In genomic region chr16:81571592-81572230, GRCh38 we compare ENCODE assay signal across 28 cellular contexts.
A peak's percentile ranks its signal among the peaks of the same experiment; 100 is the strongest.
DNase-seq lines count a peak whose midpoint lies in the region; FAIRE-seq and TF ChIP-seq lines count a peak whose summit lies in the region.
"Had no signal": no experiment of that assay in that cellular context is flagged by ENCODE, and none has a peak within 500 bp of the region (broad histone marks: within the 10 kb centered on the region; RNA-seq: fewer than 3 reads in every experiment).

No MANE protein-coding gene starts in this region.

- H3K14ac ChIP-seq in H1 (ENCODE audit: insufficient read length) (no peak overlapping the region), neuronal stem cell (ENCODE audit: low read length) (no peak overlapping the region)

- intact Hi-C loops in CD14-positive monocyte (cut with micrococcal nuclease): no loop called here

- H3K4me1 ChIP-seq in H1 (replicated peaks in 1 of 4; ENCODE audit: control insufficient read depth in 3 of 4, insufficient read depth in 4 of 4, low read length in 3 of 4): peaks cover 0 to 11% (median 4%) of the 10 kb centered on the region in 4 experiments; a peak in 5 of 7 replicates
- peaks cover 0 to 6% of the 10 kb centered on the region in 2 donors for H3K4me1 ChIP-seq in neuronal stem cell (ENCODE audit: control insufficient read depth in 2 of 2, insufficient read depth in 1 of 2, low read depth in 1 of 2, low read length in 2 of 2)

- H2AK5ac ChIP-seq in H1 (ENCODE audit: low read depth, low read length) (no peak overlapping the region; the same call in 1 of the 2 replicates), neuronal stem cell (ENCODE audit: low read depth, low read length) (peak overlapping the region; percentile 21)

- peak overlapping the region in 4 of 7 donors; percentile 6 to 76 (median 20) for H3K27ac Mint-ChIP-seq in CD14-positive monocyte
- H3K27ac Mint-ChIP-seq: CD4-positive, alpha-beta T cell had no signal

- CTCF ChIA-PET in RWPE1 (lab: Yijun Ruan, JAX) (no interaction called here), H1 (lab: Charles Lee; ENCODE audit: partially characterized antibody) (no interaction called here)

- H2AFZ ChIP-seq in H1 (ENCODE audit: low read length): no peak overlapping the region
- no peak overlapping the region for H2AFZ ChIP-seq in neuronal stem cell (ENCODE audit: low read length)

- H3K56ac ChIP-seq in H1 (replicated peaks; ENCODE audit: insufficient read length, low read depth, low read length): no peak overlapping the region

- no peak for TF ChIP-seq EP300 in H1 (IDR thresholded peaks at IDR 0.05; ENCODE audit: borderline replicate concordance in 1 of 2, low read depth in 2 of 2, low read length in 2 of 2)

- H3K9ac ChIP-seq in H1 (replicated peaks in 1 of 4; ENCODE audit: extremely low read depth in 1 of 4, low read depth in 3 of 4, low read length in 3 of 4) (no peak overlapping the region), neuronal stem cell (ENCODE audit: low read depth, low read length, poor library complexity) (peak overlapping the region; percentile 52)
- H3K9ac ChIP-seq: BLaER1 had no signal

- no peaks in the 10 kb centered on the region for H3K27me3 Mint-ChIP-seq in CD14-positive monocyte (ENCODE audit: low read depth in 3 of 3)
- H3K27me3 Mint-ChIP-seq: CD4-positive, alpha-beta T cell had no signal

- no peak overlapping the region for H2BK15ac ChIP-seq in H1 (ENCODE audit: low read length)
- H2BK15ac ChIP-seq in neuronal stem cell (ENCODE audit: low read length): no peak overlapping the region

- H4K91ac ChIP-seq in H1 (replicated peaks; ENCODE audit: insufficient read length, low read length) (no peak overlapping the region), neuronal stem cell (ENCODE audit: low read depth, low read length, poor library complexity) (no peak overlapping the region)

- no peak overlapping the region for H2BK20ac ChIP-seq in H1 (ENCODE audit: low read length)

- H3K4ac ChIP-seq in H1 (replicated peaks; ENCODE audit: insufficient read length, low read depth, low read length) (no peak overlapping the region), neuronal stem cell (ENCODE audit: low read length) (no peak overlapping the region)

- H3K9me3 Mint-ChIP-seq in CD14-positive monocyte: no peaks in the 10 kb centered on the region
- H3K9me3 Mint-ChIP-seq: CD4-positive, alpha-beta T cell had no signal

- no peak overlapping the region for H3K4me3 ChIP-seq in H1 (ENCODE audit: extremely low read depth in 1 of 4, insufficient read depth in 2 of 4, low read depth in 3 of 4, low read length in 4 of 4)
- no peak overlapping the region for H3K4me3 ChIP-seq in neuronal stem cell (ENCODE audit: low read length in 2 of 2)
- H3K4me3 ChIP-seq: BLaER1, GM12878, SJSA1 had no signal

- H4K5ac ChIP-seq in H1 (ENCODE audit: insufficient read length, low read depth, low read length): no peak overlapping the region

- H3K9me3 ChIP-seq in H1 (ENCODE audit: insufficient read depth in 2 of 2, low read depth in 1 of 2, low read length in 1 of 2) (no peaks in the 10 kb centered on the region), neuronal stem cell (replicated peaks in 1 of 2; ENCODE audit: control insufficient read depth in 2 of 2, insufficient read depth in 1 of 2, low read depth in 1 of 2, low read length in 2 of 2) (peaks cover 0 to 2% of the 10 kb centered on the region in 2 donors)
- H3K9me3 ChIP-seq: BLaER1, SJSA1 had no signal

- DNase-seq in CD14-positive monocyte (ENCODE audit: low spot score) (no peak), RWPE1 (ENCODE audit: low spot score) (no peak), H1 (ENCODE audit: low read depth in 1 of 2, low spot score in 2 of 2) (no peak), neuronal stem cell (ENCODE audit: low spot score) (no peak), medulla oblongata (ENCODE audit: extremely low spot score) (no peak), NCI-H69 (lab: John Stamatoyannopoulos, UW) (no peak), NCI-H524 (lab: John Stamatoyannopoulos, UW) (no peak)
- DNase-seq: CD4-positive, alpha-beta T cell; COR-L47; DMS 273 treated with DMSO at 0.1 percent for 48 hours; DMS79; EL; GDM1; KBM-7; MV-4-11; NCI-H1105; NCI-H1436 treated with DMSO at 0.1 percent for 48 hours; NCI-H187 treated with DMSO at 0.1 percent for 48 hours; NCI-H2171 treated with DMSO at 0.1 percent for 48 hours; NCI-H345; NCI-H510A treated with DMSO at 0.1 percent for 48 hours; NCI-H82; NK-92 treated with Interleukin-12 subunit alpha and Interleukin-12 subunit beta, amount 100 ng/mL, for 24 hours; PC-3; Right ventricle myocardium superior had no signal

- H3K36me3 ChIP-seq in H1 (ENCODE audit: control insufficient read depth in 2 of 4, insufficient read depth in 4 of 4, low read length in 3 of 4) (no peaks in the 10 kb centered on the region), neuronal stem cell (replicated peaks in 1 of 2; ENCODE audit: control insufficient read depth in 2 of 2, insufficient read depth in 2 of 2, low read length in 2 of 2) (peaks cover 0 to 2% of the 10 kb centered on the region in 2 donors)
- H3K36me3 ChIP-seq: SJSA1 had no signal

- TF ChIP-seq CTCF in CD14-positive monocyte (IDR thresholded peaks at IDR 0.05) (no peak), RWPE1 (conservative IDR thresholded peaks at IDR 0.05; ENCODE audit: low read depth) (no peak), H1 (IDR thresholded peaks at IDR 0.05; ENCODE audit: control extremely low read depth in 1 of 3, insufficient read depth in 1 of 3, low read depth in 1 of 3, low read length in 3 of 3) (no peak)

- peak overlapping the region; percentile 1; the same call in 1 of the 2 replicates for H4K8ac ChIP-seq in H1 (ENCODE audit: extremely low read depth, insufficient read depth, low read length)
- H4K8ac ChIP-seq in neuronal stem cell (ENCODE audit: low read depth, low read length): no peak overlapping the region

- peak overlapping the region; percentile 36; the same call in 1 of the 2 replicates for H2BK5ac ChIP-seq in H1 (ENCODE audit: low read depth, low read length)
- no peak overlapping the region for H2BK5ac ChIP-seq in neuronal stem cell (ENCODE audit: low read length)

- H2BK120ac ChIP-seq in H1 (replicated peaks; ENCODE audit: low read depth, low read length) (no peak overlapping the region), neuronal stem cell (ENCODE audit: low read depth, low read length) (no peak overlapping the region)

- H3K79me2 ChIP-seq in H1 (ENCODE audit: control insufficient read depth in 1 of 2, insufficient read depth in 2 of 2, low read length in 2 of 2): peaks cover 0 to 68% of the 10 kb centered on the region in 2 experiments; a peak in 2 of 4 replicates

- peaks cover 8 to 40% of the 10 kb centered on the region in 2 experiments for H4K20me1 ChIP-seq in H1 (replicated peaks in 1 of 2; ENCODE audit: control insufficient read depth in 1 of 2, insufficient read depth in 2 of 2, low read length in 2 of 2)

- H3K4me2 ChIP-seq in H1 (ENCODE audit: insufficient read depth in 1 of 2, low read depth in 2 of 2, low read length in 2 of 2): no peak overlapping the region
- H3K4me2 ChIP-seq in neuronal stem cell (ENCODE audit: insufficient read depth, low read length, poor library complexity, severe bottlenecking): no peak overlapping the region
- H3K4me2 ChIP-seq: BLaER1 had no signal

- H3K79me1 ChIP-seq in H1 (ENCODE audit: low read depth, low read length) (peaks cover 33% of the 10 kb centered on the region), neuronal stem cell (ENCODE audit: low read depth, low read length) (peaks cover 5% of the 10 kb centered on the region)

- no peaks in the 10 kb centered on the region for H3K27me3 ChIP-seq in H1 (replicated peaks in 1 of 4; ENCODE audit: control insufficient read depth in 3 of 4, extremely low read depth in 1 of 4, insufficient read depth in 3 of 4, low read length in 3 of 4)
- no peaks in the 10 kb centered on the region for H3K27me3 ChIP-seq in neuronal stem cell (ENCODE audit: control insufficient read depth in 3 of 3, insufficient read depth in 3 of 3, low read depth in 1 of 3, low read length in 3 of 3)
- H3K27me3 ChIP-seq: BLaER1, SJSA1 had no signal

- H3K18ac ChIP-seq in H1 (ENCODE audit: extremely low read depth, low read length): no peak overlapping the region; the same call in 1 of the 2 replicates
- H3K18ac ChIP-seq in neuronal stem cell (ENCODE audit: low read length): peak overlapping the region; percentile 90

- no peak overlapping the region for H2BK12ac ChIP-seq in H1 (ENCODE audit: low read depth, low read length)
- H2BK12ac ChIP-seq in neuronal stem cell (ENCODE audit: low read length): no peak overlapping the region

- H3K23ac ChIP-seq in H1 (ENCODE audit: insufficient read length): no peak overlapping the region
- peak overlapping the region; percentile 49 for H3K23ac ChIP-seq in neuronal stem cell (ENCODE audit: low read depth, low read length, poor library complexity)

- H3K36me3 Mint-ChIP-seq in CD14-positive monocyte: peaks cover 15 to 39% of the 10 kb centered on the region in 2 donors

- TF ChIP-seq POLR2A in H1 (IDR thresholded peaks at IDR 0.05; ENCODE audit: control extremely low read depth in 1 of 2, low read depth in 2 of 2, low read length in 2 of 2): no peak

- no peak for FAIRE-seq in H1 (lab: Jason Lieb, UNC)
- FAIRE-seq: GM12878 had no signal

- WGBS in H1 (ENCODE audit: extremely low coverage in 1 of 2, insufficient coverage in 1 of 2, insufficient read length in 1 of 2, insufficient replicate concordance in 2 of 2, low coverage in 1 of 2, low lambda C conversion rate in 2 of 2, missing lambda C conversion rate in 1 of 2), 2 experiments: 94% methylated on average over 19 of the region's 19 CpGs; no CpG with 5 or more reads in 1 of the 2 experiments
- no CpG with 5 or more reads among the region's 19 CpGs for WGBS in neuronal stem cell (ENCODE audit: extremely low coverage in 2 of 2, insufficient read length in 2 of 2, insufficient replicate concordance in 1 of 2), 2 donors

- peaks cover 3% of the 10 kb centered on the region for H3K4me1 Mint-ChIP-seq in CD14-positive monocyte

- POLR2A ChIA-PET in RWPE1 (lab: Yijun Ruan, JAX; ENCODE audit: low non-redundant PET) (no interaction called here), H1 (lab: Charles Lee; ENCODE audit: partially characterized antibody) (no interaction called here)

- no peak overlapping the region for H3K4me3 Mint-ChIP-seq in CD14-positive monocyte
- H3K4me3 Mint-ChIP-seq: CD4-positive, alpha-beta T cell had no signal

- TF ChIP-seq RAD21 in H1 (IDR thresholded peaks at IDR 0.05 in 1 of 2, conservative IDR thresholded peaks at IDR 0.05 in 1 of 2; ENCODE audit: low read depth in 2 of 2, low read length in 2 of 2): no peak

- peaks cover under 1% of the 10 kb centered on the region; the same call in 1 of the 2 replicates for H3K23me2 ChIP-seq in H1 (ENCODE audit: low read depth, low read length)

- H3K27ac ChIP-seq in RWPE1: peak overlapping the region; percentile 35
- H3K27ac ChIP-seq in H1 (ENCODE audit: low read depth, low read length): no peak overlapping the region
- H3K27ac ChIP-seq in neuronal stem cell (replicated peaks; ENCODE audit: low read length): no peak overlapping the region
- H3K27ac ChIP-seq: BLaER1, SJSA1 had no signal

TF ChIP-seq in H1, 55 proteins besides CTCF, POLR2A, EP300 and RAD21 (continues in another document):
- TF ChIP-seq NRF1 (IDR thresholded peaks at IDR 0.05; ENCODE audit: low read depth, low read length) (no peak), RXRA (IDR thresholded peaks at IDR 0.05; ENCODE audit: insufficient read depth, low read depth, low read length) (no peak), EGR1 (IDR thresholded peaks at IDR 0.05; ENCODE audit: borderline replicate concordance, low read depth, low read length) (no peak), POU5F1 (IDR thresholded peaks at IDR 0.05; ENCODE audit: low read depth, low read length) (no peak)
